Comparison of ENCODE assay signal across 22 cellular contexts in the genomic region with DNA sequence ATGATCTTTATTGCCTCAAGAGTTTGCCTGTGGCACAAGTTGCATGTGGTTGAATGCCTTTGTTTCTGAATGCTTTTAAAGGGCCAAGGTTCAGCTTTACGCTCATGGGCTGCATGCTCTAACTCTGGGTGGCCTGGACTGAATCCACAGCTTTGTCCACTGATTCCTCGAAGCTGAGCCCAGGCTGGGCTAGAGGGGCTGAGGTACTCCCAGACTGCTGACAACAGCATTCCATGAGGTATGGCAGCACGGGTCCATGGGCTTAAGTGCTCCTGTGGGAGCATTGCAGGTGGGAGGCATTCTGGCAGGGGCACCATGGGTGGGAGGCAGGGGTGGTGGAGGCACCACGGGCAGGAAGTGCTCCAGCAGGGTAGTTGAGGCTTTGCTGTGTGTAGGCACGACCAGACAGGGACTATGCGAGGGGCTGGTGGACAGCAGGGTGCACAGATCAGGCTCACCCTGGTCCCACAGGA.
DNase-seq lines count a peak whose midpoint lies in the region; ATAC-seq, FAIRE-seq and TF ChIP-seq lines count a peak whose summit lies in the region.
"Had no signal": no experiment of that assay in that cellular context is flagged by ENCODE, and none has a peak within 500 bp of the region (broad histone marks: within the 10 kb centered on the region; RNA-seq: fewer than 3 reads in every experiment).

No MANE protein-coding gene starts in this region.

- TF ChIP-seq CTCF in left lung (IDR thresholded peaks at IDR 0.05) = no peak

- H2BK5ac ChIP-seq in neuronal stem cell (ENCODE audit: low read length) = no peak overlapping the region

- no peak overlapping the region for H4K8ac ChIP-seq in neuronal stem cell (ENCODE audit: low read depth, low read length)

- intact Hi-C loops in left colon (cut with DNase I, micrococcal nuclease) = no loop called here
- intact Hi-C loops in left lung (cut with DNase I) = no loop called here

- ATAC-seq in left colon (peak; percentile 61), GM21529 (IDR thresholded peaks at IDR 0.05; ENCODE audit: unreplicated experiment) (no peak), left lung (no peak)

- H4K91ac ChIP-seq in neuronal stem cell (ENCODE audit: low read depth, low read length, poor library complexity) = no peak overlapping the region

- peak overlapping the region; percentile 38 for H3K23ac ChIP-seq in neuronal stem cell (ENCODE audit: low read depth, low read length, poor library complexity)

- no peak for FAIRE-seq in GM12891 (lab: Jason Lieb, UNC)
- FAIRE-seq: D721Med had no signal

- H3K36me3 ChIP-seq in neuronal stem cell (replicated peaks in 1 of 2; ENCODE audit: control insufficient read depth in 2 of 2, insufficient read depth in 2 of 2, low read length in 2 of 2) = no peaks in the 10 kb centered on the region
- H3K36me3 ChIP-seq in left lung = no peaks in the 10 kb centered on the region
- H3K36me3 ChIP-seq: BE2C had no signal

- no peak overlapping the region for H3K9ac ChIP-seq in neuronal stem cell (ENCODE audit: low read depth, low read length, poor library complexity)
- H3K9ac ChIP-seq: GM23248 had no signal

- no peak overlapping the region for H3K4ac ChIP-seq in neuronal stem cell (ENCODE audit: low read length)

- no peak overlapping the region for H3K4me2 ChIP-seq in neuronal stem cell (ENCODE audit: insufficient read depth, low read length, poor library complexity, severe bottlenecking)

- DNase-seq in HuH-7 (ENCODE audit: low spot score) (peak; percentile 14), left colon (peak; percentile 15 to 33), neuronal stem cell (ENCODE audit: low spot score) (no peak), HuH-7.5 (ENCODE audit: low spot score) (no peak), GM12891 (ENCODE audit: insufficient read length, low spot score) (no peak), left lung (no peak)
- DNase-seq: BE2C; EL; GM23248; H9; MV-4-11; NCI-H1105 treated with DMSO at 0.1 percent for 48 hours; NCI-H2029 treated with DMSO at 0.1 percent for 48 hours; NCI-H2171; NCI-H345; NCI-H524; NCI-H774; NK-92 treated with Interleukin-12 subunit alpha and Interleukin-12 subunit beta, amount 100 ng/mL, for 24 hours had no signal

- no peak overlapping the region for H3K18ac ChIP-seq in neuronal stem cell (ENCODE audit: low read length)

- H3K27me3 ChIP-seq in neuronal stem cell (ENCODE audit: control insufficient read depth in 3 of 3, insufficient read depth in 3 of 3, low read depth in 1 of 3, low read length in 3 of 3) (no peaks in the 10 kb centered on the region), left lung (no peaks in the 10 kb centered on the region)
- H3K27me3 ChIP-seq: BE2C had no signal

- WGBS in neuronal stem cell (ENCODE audit: extremely low coverage in 2 of 2, insufficient read length in 2 of 2, insufficient replicate concordance in 1 of 2), 2 donors = no CpG with 5 or more reads among the region's 6 CpGs

- TF ChIP-seq POLR2A in GM12891 (IDR thresholded peaks at IDR 0.05; ENCODE audit: low read depth, low read length) = no peak

- no peak overlapping the region for H3K27ac ChIP-seq in neuronal stem cell (replicated peaks; ENCODE audit: low read length)
- H3K27ac ChIP-seq in left lung = no peak overlapping the region
- H3K27ac ChIP-seq: GM23248, HL-60, RWPE1 had no signal

- H3K4me3 ChIP-seq in neuronal stem cell (ENCODE audit: low read length in 2 of 2) (peak overlapping the region in 1 of 2 donors; percentile 42), left lung (no peak overlapping the region)
- H3K4me3 ChIP-seq: GM23248 had no signal

- H3K4me1 ChIP-seq in neuronal stem cell (ENCODE audit: control insufficient read depth in 2 of 2, insufficient read depth in 1 of 2, low read depth in 1 of 2, low read length in 2 of 2) (no peaks in the 10 kb centered on the region), left lung (no peaks in the 10 kb centered on the region)
- H3K4me1 ChIP-seq: BE2C had no signal

- no peak overlapping the region for H3K14ac ChIP-seq in neuronal stem cell (ENCODE audit: low read length)

- no peak overlapping the region for H2BK15ac ChIP-seq in neuronal stem cell (ENCODE audit: low read length)

- H3K9me3 ChIP-seq in neuronal stem cell (replicated peaks in 1 of 2; ENCODE audit: control insufficient read depth in 2 of 2, insufficient read depth in 1 of 2, low read depth in 1 of 2, low read length in 2 of 2) (peaks cover 4 to 8% of the 10 kb centered on the region in 2 donors), left lung (peaks cover 0 to 11% of the 10 kb centered on the region in 2 donors)
- H3K9me3 ChIP-seq: BE2C had no signal

- no peak overlapping the region for H2AK5ac ChIP-seq in neuronal stem cell (ENCODE audit: low read depth, low read length)

- H2BK120ac ChIP-seq in neuronal stem cell (ENCODE audit: low read depth, low read length) = no peak overlapping the region

- H3K79me1 ChIP-seq in neuronal stem cell (ENCODE audit: low read depth, low read length) = peaks cover 2% of the 10 kb centered on the region

- H2BK12ac ChIP-seq in neuronal stem cell (ENCODE audit: low read length) = no peak overlapping the region

- H2AFZ ChIP-seq in neuronal stem cell (ENCODE audit: low read length) = no peak overlapping the region
- H2AFZ ChIP-seq: GM23248 had no signal

TF ChIP-seq in GM12891, 5 proteins besides CTCF, POLR2A, EP300 and RAD21:
- no peak for TF ChIP-seq PAX5 (IDR thresholded peaks at IDR 0.05; ENCODE audit: insufficient read depth, low read length, severe bottlenecking)
- TF ChIP-seq TAF1 (IDR thresholded peaks at IDR 0.05; ENCODE audit: low read depth, low read length) = no peak
- TF ChIP-seq POLR2AphosphoS5 (IDR thresholded peaks at IDR 0.05; ENCODE audit: low read depth, low read length) = no peak
- no peak for TF ChIP-seq POU2F2 (IDR thresholded peaks at IDR 0.05; ENCODE audit: low read depth, low read length)
- no peak for TF ChIP-seq SPI1 (IDR thresholded peaks at IDR 0.05; ENCODE audit: low read depth, low read length)

Comparison
In these comparisons a context has a peak if more than half of its experiments do, and no peak if none do; other contexts are left out.
1. DNase-seq: peak in HuH-7 (single experiment) and left colon (2 of 2); none in neuronal stem cell (single experiment), HuH-7.5 (single experiment), GM12891 (single experiment) and left lung (0 of 2).